ENCODE assay signal across 2 cellular contexts in the genomic region with DNA sequence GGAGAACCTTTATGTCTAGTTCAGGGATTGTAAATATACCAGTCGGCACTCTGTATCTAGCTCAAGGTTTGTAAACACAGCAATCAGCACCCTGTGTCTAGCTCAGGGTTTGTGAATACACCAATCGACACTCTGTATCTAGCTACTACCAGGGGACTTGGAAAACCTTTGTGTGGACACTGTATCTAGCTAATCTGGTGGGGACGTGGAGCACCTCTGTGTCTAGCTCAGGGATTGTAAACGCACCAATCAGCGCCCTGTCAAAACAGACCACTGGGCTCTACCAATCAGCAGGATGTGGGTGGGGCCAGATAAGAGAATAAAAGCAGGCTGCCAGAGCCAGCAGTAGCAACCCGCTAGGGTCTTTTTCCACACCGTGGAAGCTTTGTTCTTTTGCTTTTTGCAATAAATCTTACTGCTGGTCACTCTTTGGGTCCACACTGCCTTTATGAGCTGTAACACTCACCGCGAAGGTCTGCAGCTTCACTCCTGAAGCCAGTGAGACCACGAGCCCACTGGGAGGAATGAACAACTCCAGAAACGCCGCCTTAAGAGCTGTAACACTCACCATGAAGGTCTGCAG.
TF ChIP-seq lines count a peak whose summit lies in the region.
"Not testable (repeated sequence)": the region's sequence is repeated elsewhere in the genome, so short reads cannot be mapped to it uniquely, and the experiment has no call there.

No MANE protein-coding gene starts in this region.

TF ChIP-seq in K562, 482 proteins besides CTCF, POLR2A, EP300 and RAD21:
- TF ChIP-seq NFYB (IDR thresholded peaks at IDR 0.05; ENCODE audit: extremely low read depth, insufficient read length), result peak; percentile 39

TF ChIP-seq in HepG2, 621 proteins besides CTCF, POLR2A, EP300 and RAD21:
- TF ChIP-seq ZMYM4 (CRISPR knock-in tag; IDR thresholded peaks at IDR 0.05) (peak; percentile 94), FOXA3 (CRISPR knock-in tag; IDR thresholded peaks at IDR 0.05) (peak; percentile 43; the same call in 1 of the 2 replicates), NFYB (CRISPR knock-in tag; IDR thresholded peaks at IDR 0.05) (peak; percentile 72), POGZ (CRISPR knock-in tag; IDR thresholded peaks at IDR 0.05) (peak; percentile 59), NFYC (CRISPR knock-in tag; IDR thresholded peaks at IDR 0.05) (peak; percentile 67), SKI (IDR thresholded peaks at IDR 0.05; ENCODE audit: partially characterized antibody) (peak; percentile 45), SOX6 (CRISPR knock-in tag; IDR thresholded peaks at IDR 0.05) (peak; percentile 14; the same call in 1 of the 2 replicates), FOXP1 (CRISPR knock-in tag; IDR thresholded peaks at IDR 0.05) (peak; percentile 27; the same call in 1 of the 2 replicates)
- TF ChIP-seq, protein P1, sequence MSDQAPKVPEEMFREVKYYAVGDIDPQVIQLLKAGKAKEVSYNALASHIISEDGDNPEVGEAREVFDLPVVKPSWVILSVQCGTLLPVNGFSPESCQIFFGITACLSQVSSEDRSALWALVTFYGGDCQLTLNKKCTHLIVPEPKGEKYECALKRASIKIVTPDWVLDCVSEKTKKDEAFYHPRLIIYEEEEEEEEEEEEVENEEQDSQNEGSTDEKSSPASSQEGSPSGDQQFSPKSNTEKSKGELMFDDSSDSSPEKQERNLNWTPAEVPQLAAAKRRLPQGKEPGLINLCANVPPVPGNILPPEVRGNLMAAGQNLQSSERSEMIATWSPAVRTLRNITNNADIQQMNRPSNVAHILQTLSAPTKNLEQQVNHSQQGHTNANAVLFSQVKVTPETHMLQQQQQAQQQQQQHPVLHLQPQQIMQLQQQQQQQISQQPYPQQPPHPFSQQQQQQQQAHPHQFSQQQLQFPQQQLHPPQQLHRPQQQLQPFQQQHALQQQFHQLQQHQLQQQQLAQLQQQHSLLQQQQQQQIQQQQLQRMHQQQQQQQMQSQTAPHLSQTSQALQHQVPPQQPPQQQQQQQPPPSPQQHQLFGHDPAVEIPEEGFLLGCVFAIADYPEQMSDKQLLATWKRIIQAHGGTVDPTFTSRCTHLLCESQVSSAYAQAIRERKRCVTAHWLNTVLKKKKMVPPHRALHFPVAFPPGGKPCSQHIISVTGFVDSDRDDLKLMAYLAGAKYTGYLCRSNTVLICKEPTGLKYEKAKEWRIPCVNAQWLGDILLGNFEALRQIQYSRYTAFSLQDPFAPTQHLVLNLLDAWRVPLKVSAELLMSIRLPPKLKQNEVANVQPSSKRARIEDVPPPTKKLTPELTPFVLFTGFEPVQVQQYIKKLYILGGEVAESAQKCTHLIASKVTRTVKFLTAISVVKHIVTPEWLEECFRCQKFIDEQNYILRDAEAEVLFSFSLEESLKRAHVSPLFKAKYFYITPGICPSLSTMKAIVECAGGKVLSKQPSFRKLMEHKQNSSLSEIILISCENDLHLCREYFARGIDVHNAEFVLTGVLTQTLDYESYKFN (CRISPR knock-in tag; conservative IDR thresholded peaks at IDR 0.05), result 0 out of 2 replicates have a peak, but pooled peaks have one; percentile 24
- TF ChIP-seq, protein P2, sequence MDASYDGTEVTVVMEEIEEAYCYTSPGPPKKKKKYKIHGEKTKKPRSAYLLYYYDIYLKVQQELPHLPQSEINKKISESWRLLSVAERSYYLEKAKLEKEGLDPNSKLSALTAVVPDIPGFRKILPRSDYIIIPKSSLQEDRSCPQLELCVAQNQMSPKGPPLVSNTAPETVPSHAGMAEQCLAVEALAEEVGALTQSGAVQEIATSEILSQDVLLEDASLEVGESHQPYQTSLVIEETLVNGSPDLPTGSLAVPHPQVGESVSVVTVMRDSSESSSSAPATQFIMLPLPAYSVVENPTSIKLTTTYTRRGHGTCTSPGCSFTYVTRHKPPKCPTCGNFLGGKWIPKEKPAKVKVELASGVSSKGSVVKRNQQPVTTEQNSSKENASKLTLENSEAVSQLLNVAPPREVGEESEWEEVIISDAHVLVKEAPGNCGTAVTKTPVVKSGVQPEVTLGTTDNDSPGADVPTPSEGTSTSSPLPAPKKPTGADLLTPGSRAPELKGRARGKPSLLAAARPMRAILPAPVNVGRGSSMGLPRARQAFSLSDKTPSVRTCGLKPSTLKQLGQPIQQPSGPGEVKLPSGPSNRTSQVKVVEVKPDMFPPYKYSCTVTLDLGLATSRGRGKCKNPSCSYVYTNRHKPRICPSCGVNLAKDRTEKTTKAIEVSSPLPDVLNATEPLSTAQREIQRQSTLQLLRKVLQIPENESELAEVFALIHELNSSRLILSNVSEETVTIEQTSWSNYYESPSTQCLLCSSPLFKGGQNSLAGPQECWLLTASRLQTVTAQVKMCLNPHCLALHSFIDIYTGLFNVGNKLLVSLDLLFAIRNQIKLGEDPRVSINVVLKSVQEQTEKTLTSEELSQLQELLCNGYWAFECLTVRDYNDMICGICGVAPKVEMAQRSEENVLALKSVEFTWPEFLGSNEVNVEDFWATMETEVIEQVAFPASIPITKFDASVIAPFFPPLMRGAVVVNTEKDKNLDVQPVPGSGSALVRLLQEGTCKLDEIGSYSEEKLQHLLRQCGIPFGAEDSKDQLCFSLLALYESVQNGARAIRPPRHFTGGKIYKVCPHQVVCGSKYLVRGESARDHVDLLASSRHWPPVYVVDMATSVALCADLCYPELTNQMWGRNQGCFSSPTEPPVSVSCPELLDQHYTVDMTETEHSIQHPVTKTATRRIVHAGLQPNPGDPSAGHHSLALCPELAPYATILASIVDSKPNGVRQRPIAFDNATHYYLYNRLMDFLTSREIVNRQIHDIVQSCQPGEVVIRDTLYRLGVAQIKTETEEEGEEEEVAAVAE (CRISPR knock-in tag; IDR thresholded peaks at IDR 0.05; ENCODE audit: borderline replicate concordance), result 0 out of 2 replicates have a peak, but pooled peaks have one; percentile 36
- not testable (repeated sequence) for TF ChIP-seq SOX6, FOXP1 (IDR thresholded peaks at IDR 0.05)
- TF ChIP-seq, protein P3, sequence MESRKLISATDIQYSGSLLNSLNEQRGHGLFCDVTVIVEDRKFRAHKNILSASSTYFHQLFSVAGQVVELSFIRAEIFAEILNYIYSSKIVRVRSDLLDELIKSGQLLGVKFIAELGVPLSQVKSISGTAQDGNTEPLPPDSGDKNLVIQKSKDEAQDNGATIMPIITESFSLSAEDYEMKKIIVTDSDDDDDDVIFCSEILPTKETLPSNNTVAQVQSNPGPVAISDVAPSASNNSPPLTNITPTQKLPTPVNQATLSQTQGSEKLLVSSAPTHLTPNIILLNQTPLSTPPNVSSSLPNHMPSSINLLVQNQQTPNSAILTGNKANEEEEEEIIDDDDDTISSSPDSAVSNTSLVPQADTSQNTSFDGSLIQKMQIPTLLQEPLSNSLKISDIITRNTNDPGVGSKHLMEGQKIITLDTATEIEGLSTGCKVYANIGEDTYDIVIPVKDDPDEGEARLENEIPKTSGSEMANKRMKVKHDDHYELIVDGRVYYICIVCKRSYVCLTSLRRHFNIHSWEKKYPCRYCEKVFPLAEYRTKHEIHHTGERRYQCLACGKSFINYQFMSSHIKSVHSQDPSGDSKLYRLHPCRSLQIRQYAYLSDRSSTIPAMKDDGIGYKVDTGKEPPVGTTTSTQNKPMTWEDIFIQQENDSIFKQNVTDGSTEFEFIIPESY (CRISPR knock-in tag; IDR thresholded peaks at IDR 0.05), result peak; percentile 61; the same call in 1 of the 2 replicates
TF ChIP-seq in HepG2: peak in this region for 11; not testable (repeated sequence) for 610.
